In genomic region chr3:136749602-136750001, GRCh38 we compare ENCODE assay signal across 1 cellular context.
TF ChIP-seq lines count a peak whose summit lies in the region.

No MANE protein-coding gene starts in this region.

TF ChIP-seq in K562, 482 proteins besides CTCF, POLR2A, EP300 and RAD21:
- TF ChIP-seq ZNF384 (IDR thresholded peaks at IDR 0.05; ENCODE audit: low read depth, low read length) (peak; percentile 52; the same call in 1 of the 2 replicates), KDM1A (IDR thresholded peaks at IDR 0.05) (peak; percentile 80), RCOR1 (IDR thresholded peaks at IDR 0.05; ENCODE audit: borderline replicate concordance in 1 of 2, low read depth in 2 of 2, low read length in 2 of 2) (0 out of 4 replicates have a peak, but pooled peaks of 1 of the 2 experiments have one; percentile 29)
